ENCODE assay signal across 1 cellular context in genomic region chr9:88710449-88710848, GRCh38.
TF ChIP-seq lines count a peak whose summit lies in the region.

No MANE protein-coding gene starts in this region.

TF ChIP-seq in GM23338, 12 proteins besides CTCF, POLR2A, EP300 and RAD21 (continued from another document):
- TF ChIP-seq REST (IDR thresholded peaks at IDR 0.05; ENCODE audit: unreplicated experiment), result no peak
- TF ChIP-seq EZH2 (IDR thresholded peaks at IDR 0.05; ENCODE audit: low read depth, unreplicated experiment), result no peak
- TF ChIP-seq ETS1 (IDR thresholded peaks at IDR 0.05), result no peak
- TF ChIP-seq POLR2AphosphoS5 (IDR thresholded peaks at IDR 0.05; ENCODE audit: low read depth), result no peak
- no peak for TF ChIP-seq EZH2phosphoT487 (IDR thresholded peaks at IDR 0.05; ENCODE audit: unreplicated experiment)
- no peak for TF ChIP-seq JUNB (IDR thresholded peaks at IDR 0.05; ENCODE audit: unreplicated experiment)
- TF ChIP-seq ZNF114 (CRISPR knock-in tag; IDR thresholded peaks at IDR 0.05), result no peak
- no peak for TF ChIP-seq CREB1 (CRISPR knock-in tag; IDR thresholded peaks at IDR 0.05; ENCODE audit: low read depth)
- no peak for TF ChIP-seq STAT1 (IDR thresholded peaks at IDR 0.05; ENCODE audit: unreplicated experiment)
